In the genomic region with DNA sequence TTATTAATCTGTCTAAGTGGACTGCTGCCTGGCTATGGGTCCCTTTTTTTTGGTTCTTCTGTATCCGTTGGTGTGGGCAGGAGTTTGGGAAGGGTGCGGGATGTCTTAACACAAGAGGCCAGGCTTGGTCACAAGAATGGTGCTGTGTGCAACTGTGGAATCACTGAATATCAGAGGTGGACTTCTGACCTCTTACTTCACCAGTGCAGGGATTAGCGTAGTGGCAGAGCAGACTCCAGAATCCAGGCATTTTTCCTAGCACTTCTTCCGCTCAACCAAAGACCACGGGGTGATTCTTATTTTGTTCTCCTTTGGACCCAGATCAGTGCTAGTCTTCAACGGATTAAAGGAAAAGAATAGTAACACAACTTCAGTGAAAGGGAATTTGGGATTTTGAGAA, we compare ENCODE assay signal across 26 cellular contexts.
"Had no signal": no experiment of that assay in that cellular context is flagged by ENCODE, and none has a peak within 500 bp of the region (broad histone marks: within the 10 kb centered on the region; RNA-seq: fewer than 3 reads in every experiment).

No MANE protein-coding gene starts in this region.

- H3K4me3 ChIP-seq: heart left ventricle, lower lobe of right lung, pancreas, psoas muscle, right atrium auricular region, skin epidermis, suprapubic skin, thoracic aorta, tibial artery, upper lobe of right lung had no signal

- H3K9me3 ChIP-seq: lower lobe of right lung, pancreas, psoas muscle, suprapubic skin, thoracic aorta, tibial artery, upper lobe of right lung had no signal

- H3K4me1 ChIP-seq: heart left ventricle, lower lobe of right lung, pancreas, psoas muscle, right atrium auricular region, suprapubic skin, upper lobe of right lung had no signal

- H3K36me3 ChIP-seq: heart left ventricle, lower lobe of right lung, pancreas, right atrium auricular region, suprapubic skin, thoracic aorta, tibial artery, upper lobe of right lung had no signal

- FAIRE-seq: pancreas, urothelium cell line had no signal

- H3K27ac ChIP-seq: heart left ventricle, lower lobe of right lung, pancreas, psoas muscle, right atrium auricular region, skin epidermis, suprapubic skin, upper lobe of right lung had no signal

- ATAC-seq: heart left ventricle; left ventricle myocardium superior; lower lobe of right lung; naive thymus-derived CD8-positive, alpha-beta T cell; pancreas; psoas muscle; sciatic nerve; stimulated activated effector memory CD8-positive, alpha-beta T cell treated with anti-CD3 and anti-CD28 coated beads, Interleukin-12 subunit alpha, Interleukin-12 subunit beta, amount 100 ng/mL, for 72 hours; upper lobe of right lung had no signal

- H3K4me3 Mint-ChIP-seq: naive thymus-derived CD8-positive, alpha-beta T cell; nephron; stimulated activated effector memory CD8-positive, alpha-beta T cell treated with anti-CD3 and anti-CD28 coated beads, Interleukin-12 subunit alpha, Interleukin-12 subunit beta, amount 100 ng/mL, for 72 hours; stimulated activated naive CD8-positive, alpha-beta T cell treated with anti-CD3 and anti-CD28 coated beads, Interleukin-15, Interleukin-2, amounts not matched to agents 100 ng/mL and 50 ng/mL, for 24 hours had no signal

- H3K27ac Mint-ChIP-seq: naive thymus-derived CD8-positive, alpha-beta T cell; nephron; stimulated activated effector memory CD8-positive, alpha-beta T cell treated with anti-CD3 and anti-CD28 coated beads, Interleukin-12 subunit alpha, Interleukin-12 subunit beta, amount 100 ng/mL, for 72 hours; stimulated activated naive CD8-positive, alpha-beta T cell treated with anti-CD3 and anti-CD28 coated beads, Interleukin-15, Interleukin-2, amounts not matched to agents 100 ng/mL and 50 ng/mL, for 24 hours had no signal

- H3K36me3 Mint-ChIP-seq: naive thymus-derived CD8-positive, alpha-beta T cell; stimulated activated effector memory CD8-positive, alpha-beta T cell treated with anti-CD3 and anti-CD28 coated beads, Interleukin-12 subunit alpha, Interleukin-12 subunit beta, amount 100 ng/mL, for 72 hours had no signal

- H3K4me1 Mint-ChIP-seq: naive thymus-derived CD8-positive, alpha-beta T cell; nephron; stimulated activated effector memory CD8-positive, alpha-beta T cell treated with anti-CD3 and anti-CD28 coated beads, Interleukin-12 subunit alpha, Interleukin-12 subunit beta, amount 100 ng/mL, for 72 hours had no signal

- DNase-seq: glutamatergic neuron; heart left ventricle; islet precursor cell; left ventricle myocardium superior; lower lobe of right lung; mammary epithelial cell; mesenchymal stem cell; naive thymus-derived CD8-positive, alpha-beta T cell; nucleus accumbens; pancreas; posterior cingulate gyrus; psoas muscle; stimulated activated CD4-positive, alpha-beta T cell treated with anti-CD3 and anti-CD28 coated beads, Interleukin-4, amount 100 ng/mL, for 24 hours; stimulated activated naive CD4-positive, alpha-beta T cell; tibial artery; trophoblast cell; upper lobe of right lung had no signal

- H3K27me3 ChIP-seq: heart left ventricle, pancreas, right atrium auricular region, suprapubic skin, tibial artery, upper lobe of right lung had no signal

- H3K9me3 Mint-ChIP-seq: nephron had no signal
